ENCODE assay signal across 8 cellular contexts in genomic region chr5:54520940-54521339, GRCh38.
DNase-seq lines count a peak whose midpoint lies in the region; ATAC-seq and TF ChIP-seq lines count a peak whose summit lies in the region.

No MANE protein-coding gene starts in this region.

- no peaks in the 10 kb centered on the region for H3K27me3 Mint-ChIP-seq in nephron progenitor cell (ENCODE audit: low read depth, poor library complexity)

- no peak overlapping the region for H3K27ac ChIP-seq in effector memory CD4-positive, alpha-beta T cell (ENCODE audit: insufficient read depth, low read length, poor library complexity, severe bottlenecking)

- ATAC-seq in HG02678 (IDR thresholded peaks at IDR 0.05; ENCODE audit: unreplicated experiment): no peak
- ATAC-seq in GM19467 (IDR thresholded peaks at IDR 0.05; ENCODE audit: unreplicated experiment): no peak
- ATAC-seq in HG03457 (IDR thresholded peaks at IDR 0.05; ENCODE audit: unreplicated experiment): no peak

- TF ChIP-seq CTCF in AG10803 (conservative IDR thresholded peaks at IDR 0.05; ENCODE audit: low read length): no peak
- TF ChIP-seq CTCF in NB4 (IDR thresholded peaks at IDR 0.05; ENCODE audit: low read depth, low read length): no peak
- TF ChIP-seq CTCF in nephron progenitor cell (IDR thresholded peaks at IDR 0.05): no peak

- H3K4me1 ChIP-seq in effector memory CD4-positive, alpha-beta T cell (ENCODE audit: control insufficient read depth, insufficient read depth, low read length, poor library complexity, severe bottlenecking): peaks cover 31% of the 10 kb centered on the region

- no peak overlapping the region for H3K27ac Mint-ChIP-seq in nephron progenitor cell

- H3K4me3 ChIP-seq in AG10803 (ENCODE audit: low read length): peak overlapping the region; percentile 95
- H3K4me3 ChIP-seq in NB4 (ENCODE audit: low read depth, low read length): peak overlapping the region; percentile 71
- peak overlapping the region; percentile 90 for H3K4me3 ChIP-seq in effector memory CD4-positive, alpha-beta T cell (ENCODE audit: insufficient read depth, low read depth, low read length, poor library complexity, severe bottlenecking)

- H3K36me3 Mint-ChIP-seq in nephron progenitor cell (ENCODE audit: low read depth): peaks cover 34% of the 10 kb centered on the region

- TF ChIP-seq POLR2A in NB4 (IDR thresholded peaks at IDR 0.05; ENCODE audit: extremely low read depth, insufficient read length): no peak

- H3K36me3 ChIP-seq in effector memory CD4-positive, alpha-beta T cell (ENCODE audit: control insufficient read depth, insufficient read depth, low read length): no peaks in the 10 kb centered on the region

- no peaks in the 10 kb centered on the region for H3K9me3 ChIP-seq in effector memory CD4-positive, alpha-beta T cell (ENCODE audit: control insufficient read depth, low read length)

- H3K4me3 Mint-ChIP-seq in nephron progenitor cell: peak overlapping the region; percentile 85

- H3K4me1 Mint-ChIP-seq in nephron progenitor cell: peaks cover 64% of the 10 kb centered on the region

- H3K9me3 Mint-ChIP-seq in nephron progenitor cell: no peaks in the 10 kb centered on the region

- peak; percentile 45 for DNase-seq in AG10803 (ENCODE audit: low read depth)
- DNase-seq in NB4 (ENCODE audit: low read depth): no peak
- no peak for DNase-seq in effector memory CD4-positive, alpha-beta T cell
- DNase-seq in nephron progenitor cell: no peak
- DNase-seq in LoVo (ENCODE audit: low spot score): no peak

- H3K27me3 ChIP-seq in effector memory CD4-positive, alpha-beta T cell (replicated peaks; ENCODE audit: control insufficient read depth, insufficient read depth, low read length, poor library complexity, severe bottlenecking): no peaks in the 10 kb centered on the region
